Comparison of ENCODE assay signal across 24 cellular contexts in the genomic region with DNA sequence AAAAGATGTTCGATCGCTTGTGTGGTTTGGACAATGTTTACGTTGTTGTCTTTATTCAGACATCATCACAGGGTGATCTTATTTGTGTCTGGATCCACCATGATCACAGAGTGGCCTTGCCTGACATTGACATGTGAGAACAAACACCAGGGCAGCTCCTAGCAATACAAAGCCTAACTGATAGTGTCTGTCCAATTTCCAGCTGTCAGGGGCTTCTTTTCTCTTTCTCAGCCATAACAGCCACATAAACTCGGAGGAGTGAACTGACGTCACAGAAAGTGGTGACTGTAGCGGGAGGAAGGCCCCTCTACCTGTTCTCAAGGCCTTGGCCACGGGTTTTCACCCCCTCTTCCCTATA. TPM values are rescaled to one million over a fixed set of nuclear protein-coding genes. Genes with fewer than 3 reads are reported as not detected.
"Had no signal": no experiment of that assay in that cellular context is flagged by ENCODE, and none has a peak within 500 bp of the region (broad histone marks: within the 10 kb centered on the region; RNA-seq: fewer than 3 reads in every experiment).

No MANE protein-coding gene starts in this region.

- H3K27ac ChIP-seq: breast epithelium, foreskin keratinocyte, left lung, psoas muscle, right lobe of liver, stomach, testis, upper lobe of left lung, VCaP had no signal

- H3K9me3 ChIP-seq: breast epithelium, left lung, psoas muscle, right lobe of liver, stomach, testis, upper lobe of left lung had no signal

- H3K27ac Mint-ChIP-seq: activated naive CD4-positive, alpha-beta T cell treated with anti-CD3 and anti-CD28 coated beads, Interleukin-2, amount 50 U/mL, for 24 hours had no signal

- FAIRE-seq: astrocyte, keratinocyte had no signal

- DNase-seq: activated CD4-positive, CD25-positive, alpha-beta regulatory T cell treated with anti-CD3 and anti-CD28 coated beads, Interleukin-2, amount 50 U/mL, for 72 hours; activated CD8-positive, alpha-beta memory T cell treated with anti-CD3 and anti-CD28 coated beads for 24 hours; activated CD8-positive, alpha-beta memory T cell treated with anti-CD3 and anti-CD28 coated beads, Interleukin-2, amount 50 U/mL, for 48 hours; activated effector memory CD4-positive, alpha-beta T cell treated with anti-CD3 and anti-CD28 coated beads, Interleukin-2, amount 50 U/mL, for 16 hours; activated T-cell treated with anti-CD3 and anti-CD28 coated beads, Interleukin-2, amount 50 U/mL, for 48 hours; dermis blood vessel endothelial cell; foreskin keratinocyte; left lung; psoas muscle; right lobe of liver; stimulated activated CD4-positive, alpha-beta T cell treated with anti-CD3 and anti-CD28 coated beads, Interleukin-4, amount 100 ng/mL, for 1 hour; stomach; T-helper 2 cell; testis; upper lobe of left lung had no signal

- H3K4me1 Mint-ChIP-seq: neural crest cell had no signal

- H3K4me3 Mint-ChIP-seq: activated naive CD4-positive, alpha-beta T cell treated with anti-CD3 and anti-CD28 coated beads, Interleukin-2, amount 50 U/mL, for 24 hours; neural crest cell had no signal

- H3K36me3 ChIP-seq: breast epithelium, left lung, right lobe of liver, stomach, upper lobe of left lung had no signal

- H3K36me3 Mint-ChIP-seq: activated naive CD4-positive, alpha-beta T cell treated with anti-CD3 and anti-CD28 coated beads, Interleukin-2, amount 50 U/mL, for 24 hours had no signal

- H3K27me3 ChIP-seq: right lobe of liver, testis, upper lobe of left lung had no signal

- ATAC-seq: foreskin keratinocyte, left lung, psoas muscle had no signal

- H3K4me2 ChIP-seq: smooth muscle cell had no signal

- H3K4me3 ChIP-seq: breast epithelium, left lung, psoas muscle, right lobe of liver, smooth muscle cell, stomach, testis, upper lobe of left lung had no signal

- H3K4me1 ChIP-seq: breast epithelium, foreskin keratinocyte, left lung, psoas muscle, right lobe of liver, testis, upper lobe of left lung had no signal

- H3K27me3 Mint-ChIP-seq: activated naive CD4-positive, alpha-beta T cell treated with anti-CD3 and anti-CD28 coated beads, Interleukin-2, amount 50 U/mL, for 24 hours had no signal

- H3K9me3 Mint-ChIP-seq: activated naive CD4-positive, alpha-beta T cell treated with anti-CD3 and anti-CD28 coated beads, Interleukin-2, amount 50 U/mL, for 24 hours; neural crest cell had no signal

RNA-seq across cellular contexts. Expression of a gene that starts 5.8 kb away (rescaled TPM):
- total RNA-seq: epithelial cell of proximal tubule, fibroblast of lung, foreskin keratinocyte, stomach had no signal
- polyA plus RNA-seq: fibroblast of lung, foreskin keratinocyte, stomach had no signal

RNA-seq across cellular contexts. Expression of a gene that starts 54.5 kb away (rescaled TPM):
- total RNA-seq: epithelial cell of proximal tubule, fibroblast of lung, foreskin keratinocyte had no signal
- polyA plus RNA-seq: fibroblast of lung, foreskin keratinocyte, keratinocyte, smooth muscle cell had no signal
